In the genomic region with DNA sequence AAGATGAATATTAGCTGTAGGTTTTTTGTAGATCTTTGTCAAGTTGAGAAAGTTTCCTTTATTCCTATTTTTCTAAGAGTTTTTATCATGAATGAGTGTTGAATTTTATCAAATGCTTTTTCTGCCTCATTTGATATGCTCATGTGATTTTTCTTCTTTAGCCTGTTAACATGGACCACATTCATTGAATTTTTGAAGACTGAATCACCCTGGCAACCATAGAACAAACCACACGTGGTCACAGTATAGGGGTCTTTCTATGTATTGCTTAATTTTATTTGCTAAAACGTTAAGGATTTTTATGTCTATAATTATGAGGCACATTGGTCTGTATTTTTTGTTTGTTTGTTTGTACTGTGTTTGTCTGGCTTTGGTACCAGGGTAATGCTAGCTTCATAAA, we compare ENCODE assay signal across 20 cellular contexts.
DNase-seq lines count a peak whose midpoint lies in the region; ATAC-seq, FAIRE-seq and TF ChIP-seq lines count a peak whose summit lies in the region.
"Had no signal": no experiment of that assay in that cellular context is flagged by ENCODE, and none has a peak within 500 bp of the region (broad histone marks: within the 10 kb centered on the region; RNA-seq: fewer than 3 reads in every experiment).

No MANE protein-coding gene starts in this region.

- H3K79me2 ChIP-seq in fibroblast of lung (ENCODE audit: control insufficient read depth, insufficient read depth, low read length) (no peaks in the 10 kb centered on the region), HepG2 (ENCODE audit: insufficient read depth, low read length) (no peaks in the 10 kb centered on the region)

- H3K36me3 ChIP-seq in SJSA1 (no peaks in the 10 kb centered on the region), fibroblast of lung (ENCODE audit: control insufficient read depth, insufficient read depth, low read length) (no peaks in the 10 kb centered on the region), HepG2 (replicated peaks in 1 of 2; ENCODE audit: control insufficient read depth in 1 of 2, insufficient read depth in 2 of 2, low read length in 2 of 2) (no peaks in the 10 kb centered on the region)
- H3K36me3 ChIP-seq: heart left ventricle, stomach, vagina had no signal

- H2AFZ ChIP-seq in fibroblast of lung (ENCODE audit: low read length), result no peak overlapping the region
- H2AFZ ChIP-seq in HepG2 (ENCODE audit: low read length), result no peak overlapping the region

- H3K4me1 ChIP-seq in SJSA1 (replicated peaks) (peaks cover 4% of the 10 kb centered on the region; the same call in 1 of the 2 replicates), fibroblast of lung (ENCODE audit: control insufficient read depth, extremely low read depth, insufficient read depth, low read length) (no peaks in the 10 kb centered on the region), HepG2 (ENCODE audit: insufficient read depth, low read length) (no peaks in the 10 kb centered on the region)
- H3K4me1 ChIP-seq: heart left ventricle, stomach, vagina had no signal

- no peak for ATAC-seq in HG03280 (IDR thresholded peaks at IDR 0.05; ENCODE audit: unreplicated experiment)
- ATAC-seq in HepG2, result no peak
- no peak for ATAC-seq in HG02870 (IDR thresholded peaks at IDR 0.05; ENCODE audit: unreplicated experiment)
- no peak for ATAC-seq in GM19395 (IDR thresholded peaks at IDR 0.05; ENCODE audit: unreplicated experiment)
- ATAC-seq: heart left ventricle, left cardiac atrium, WTC11 had no signal

- WGBS in HepG2 (ENCODE audit: low lambda C conversion rate), result 1% methylated on average over 2 of the region's 2 CpGs

- no peak for TF ChIP-seq CTCF in fibroblast of lung (conservative IDR thresholded peaks at IDR 0.05 in 1 of 2, IDR thresholded peaks at IDR 0.05 in 1 of 2; ENCODE audit: low read depth in 1 of 2, low read length in 2 of 2)
- TF ChIP-seq CTCF in HepG2 (CRISPR knock-in tag; IDR thresholded peaks at IDR 0.05), result no peak

- TF ChIP-seq EP300 in HepG2 (IDR thresholded peaks at IDR 0.05; ENCODE audit: low read depth in 2 of 2, low read length in 2 of 2), result no peak
- no peak for TF ChIP-seq EP300 in HepG2 (CRISPR knock-in tag; IDR thresholded peaks at IDR 0.05; ENCODE audit: borderline replicate concordance)

- no peak overlapping the region for H3K4me2 ChIP-seq in fibroblast of lung (ENCODE audit: extremely low read depth, insufficient read depth, low read length)
- no peak overlapping the region for H3K4me2 ChIP-seq in HepG2 (ENCODE audit: low read depth, low read length)
- H3K4me2 ChIP-seq: KMS-11 had no signal

- TF ChIP-seq RAD21 in HepG2 (CRISPR knock-in tag; IDR thresholded peaks at IDR 0.05), result no peak

- BruUV-seq in HepG2 (replicated peaks; lab: Mats Ljungman, UMichigan), result no TSS peak

- CTCF ChIA-PET in HepG2 (lab: Yijun Ruan, JAX; ENCODE audit: low intra/inter-chr PET ratio, low total read pairs), result no interaction called here

- H3K27ac ChIP-seq in SJSA1 (peak overlapping the region; percentile 20; the same call in 1 of the 2 replicates), fibroblast of lung (ENCODE audit: insufficient read depth, low read length) (no peak overlapping the region), HepG2 (ENCODE audit: extremely low read length, insufficient read depth, low read length) (no peak overlapping the region)
- H3K27ac ChIP-seq: C4-2B, heart left ventricle, KMS-11, stomach, vagina had no signal

- H4K20me1 ChIP-seq in fibroblast of lung (ENCODE audit: control insufficient read depth, extremely low read depth, insufficient read depth, low read length), result no peaks in the 10 kb centered on the region
- H4K20me1 ChIP-seq in HepG2 (ENCODE audit: insufficient read depth, low read length), result no peaks in the 10 kb centered on the region

- intact Hi-C loops in HepG2 (cut with micrococcal nuclease; ENCODE audit: unreplicated experiment), result no loop called here

- H3K9ac ChIP-seq in fibroblast of lung (ENCODE audit: insufficient read depth, low read length), result no peak overlapping the region
- no peak overlapping the region for H3K9ac ChIP-seq in HepG2 (ENCODE audit: insufficient read depth, low read depth, low read length)
- H3K9ac ChIP-seq: KMS-11 had no signal

- TF ChIP-seq POLR2A in HepG2 (IDR thresholded peaks at IDR 0.05; ENCODE audit: insufficient read depth in 1 of 2, low read depth in 2 of 2, low read length in 2 of 2), result no peak

- H3K27me3 ChIP-seq in SJSA1 (replicated peaks), result no peaks in the 10 kb centered on the region
- no peaks in the 10 kb centered on the region for H3K27me3 ChIP-seq in fibroblast of lung (ENCODE audit: control insufficient read depth, insufficient read depth, low read length)
- no peaks in the 10 kb centered on the region for H3K27me3 ChIP-seq in HepG2 (ENCODE audit: control insufficient read depth in 1 of 2, insufficient read depth in 2 of 2, low read length in 2 of 2)
- H3K27me3 ChIP-seq: heart left ventricle, stomach, vagina had no signal

- H3K4me3 ChIP-seq in SJSA1 (no peak overlapping the region), fibroblast of lung (replicated peaks in 1 of 4; ENCODE audit: control extremely low read depth in 1 of 4, insufficient read depth in 1 of 4, low read depth in 3 of 4, low read length in 4 of 4) (no peak overlapping the region), HepG2 (replicated peaks in 1 of 3; ENCODE audit: insufficient read depth in 1 of 3, low read depth in 2 of 3, low read length in 3 of 3) (no peak overlapping the region)
- H3K4me3 ChIP-seq: heart left ventricle, stomach, vagina had no signal

- in situ Hi-C loops in HepG2 (cut with HindIII; ENCODE audit: extremely low pct_ligation_motif_present, low pct_unique_long_range_greater_than_20kb), result no loop called here

- FAIRE-seq in HepG2 (lab: Jason Lieb, UNC), result no peak
- FAIRE-seq: H1 had no signal

- peak; percentile 16 for DNase-seq in GM03348 (ENCODE audit: low spot score)
- peak in 1 of 2 experiments; percentile 7 for DNase-seq in SJSA1 (ENCODE audit: low read depth in 1 of 2, low spot score in 2 of 2)
- DNase-seq in fibroblast of lung (ENCODE audit: low read depth in 2 of 2), result peak; percentile 59 to 78
- peak; percentile 76 for DNase-seq in renal cortical epithelial cell (ENCODE audit: low read depth)
- DNase-seq in HepG2 (ENCODE audit: low spot score), result no peak
- DNase-seq: activated gamma-delta T cell, heart left ventricle, left cardiac atrium, NCI-H1417 treated with DMSO at 0.1 percent for 48 hours, OCI-M1, posterior cingulate gyrus, stomach had no signal

- POLR2A ChIA-PET in HepG2 (lab: Yijun Ruan, JAX), result no interaction called here

- H3K9me3 ChIP-seq in SJSA1 (replicated peaks) (no peaks in the 10 kb centered on the region), fibroblast of lung (ENCODE audit: control insufficient read depth, insufficient read depth, low read depth, low read length) (no peaks in the 10 kb centered on the region), HepG2 (ENCODE audit: low read length) (no peaks in the 10 kb centered on the region)
- H3K9me3 ChIP-seq: heart left ventricle, stomach, vagina had no signal

TF ChIP-seq in HepG2, 621 proteins besides CTCF, POLR2A, EP300 and RAD21:
- TF ChIP-seq SP140L (CRISPR knock-in tag; IDR thresholded peaks at IDR 0.05; ENCODE audit: borderline replicate concordance) (no peak), THAP9 (CRISPR knock-in tag; IDR thresholded peaks at IDR 0.05; ENCODE audit: borderline replicate concordance) (no peak), XBP1 (CRISPR knock-in tag; IDR thresholded peaks at IDR 0.05) (no peak), ZNF761 (CRISPR knock-in tag; conservative IDR thresholded peaks at IDR 0.05) (no peak)
- TF ChIP-seq, protein P1, sequence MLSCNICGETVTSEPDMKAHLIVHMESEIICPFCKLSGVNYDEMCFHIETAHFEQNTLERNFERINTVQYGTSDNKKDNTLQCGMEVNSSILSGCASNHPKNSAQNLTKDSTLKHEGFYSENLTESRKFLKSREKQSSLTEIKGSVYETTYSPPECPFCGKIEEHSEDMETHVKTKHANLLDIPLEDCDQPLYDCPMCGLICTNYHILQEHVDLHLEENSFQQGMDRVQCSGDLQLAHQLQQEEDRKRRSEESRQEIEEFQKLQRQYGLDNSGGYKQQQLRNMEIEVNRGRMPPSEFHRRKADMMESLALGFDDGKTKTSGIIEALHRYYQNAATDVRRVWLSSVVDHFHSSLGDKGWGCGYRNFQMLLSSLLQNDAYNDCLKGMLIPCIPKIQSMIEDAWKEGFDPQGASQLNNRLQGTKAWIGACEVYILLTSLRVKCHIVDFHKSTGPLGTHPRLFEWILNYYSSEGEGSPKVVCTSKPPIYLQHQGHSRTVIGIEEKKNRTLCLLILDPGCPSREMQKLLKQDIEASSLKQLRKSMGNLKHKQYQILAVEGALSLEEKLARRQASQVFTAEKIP (CRISPR knock-in tag; IDR thresholded peaks at IDR 0.05; ENCODE audit: borderline replicate concordance), result no peak
TF ChIP-seq in HepG2: peak in this region for 0.
